Comparison of ENCODE assay signal across 8 cellular contexts in the genomic region with DNA sequence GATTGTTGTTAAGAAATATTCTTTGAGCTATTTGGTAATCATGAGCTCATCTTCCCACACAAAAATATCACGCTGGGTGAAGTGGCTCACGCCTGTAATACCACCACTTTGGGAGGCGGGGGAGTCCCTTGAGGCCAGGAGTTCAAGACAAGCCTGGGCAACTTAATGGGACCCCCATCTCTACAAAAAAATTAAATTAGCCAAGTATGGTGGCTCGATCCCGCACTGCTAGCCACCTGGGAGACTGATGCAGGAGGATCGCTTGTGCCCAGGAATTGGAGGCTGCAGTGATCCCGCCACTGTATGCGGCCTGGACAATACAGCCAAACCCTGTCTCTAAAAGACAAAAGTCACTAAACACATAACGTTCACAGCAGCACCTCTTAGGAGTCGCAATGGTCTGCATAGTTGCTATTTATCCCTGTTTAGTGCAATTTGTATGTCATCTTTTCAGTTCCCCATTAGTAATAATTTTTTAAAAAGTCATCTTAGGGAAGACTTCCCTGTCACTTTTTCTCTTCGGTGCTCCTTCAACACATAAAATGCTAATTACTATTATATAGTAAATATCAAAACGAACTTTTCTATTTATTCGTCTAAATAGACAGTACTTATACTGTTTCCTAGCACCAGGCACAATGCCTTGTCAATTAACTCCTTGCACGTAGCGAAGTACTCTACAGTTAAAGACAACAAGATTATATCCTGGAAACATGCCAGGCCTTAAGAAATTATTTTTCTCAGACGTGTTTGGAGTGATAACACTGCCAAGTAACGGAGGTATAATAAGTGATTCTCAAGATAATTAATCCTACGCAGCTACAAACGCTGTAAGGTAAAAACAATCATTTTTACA. TPM values are rescaled to one million over a fixed set of nuclear protein-coding genes. Genes with fewer than 3 reads are reported as not detected.
DNase-seq lines count a peak whose midpoint lies in the region; ATAC-seq lines count a peak whose summit lies in the region.

No MANE protein-coding gene starts in this region.

- no peaks in the 10 kb centered on the region for H3K36me3 ChIP-seq in ectodermal cell (ENCODE audit: control insufficient read depth, insufficient read depth, low read length)

- H3K4me3 Mint-ChIP-seq in activated CD4-positive, alpha-beta T cell treated with anti-CD3 and anti-CD28 coated beads for 36 hours = peak overlapping the region; percentile 97
- peak overlapping the region; percentile 76 to 100 (median 99) for H3K4me3 Mint-ChIP-seq in naive thymus-derived CD8-positive, alpha-beta T cell

- H3K4me3 ChIP-seq in ectodermal cell (ENCODE audit: insufficient read depth, low read depth, low read length) = peak overlapping the region; percentile 74

- peak; percentile 37 for DNase-seq in activated CD4-positive, alpha-beta T cell treated with anti-CD3 and anti-CD28 coated beads for 36 hours
- DNase-seq in activated CD4-positive, alpha-beta T cell treated with anti-CD3 and anti-CD28 coated beads, Interleukin-2, amount 50 U/mL, for 1 hour = no peak
- peak; percentile 20 for DNase-seq in RPMI8226
- no peak for DNase-seq in naive thymus-derived CD8-positive, alpha-beta T cell
- DNase-seq in NCI-H187 treated with DMSO at 0.1 percent for 48 hours (lab: John Stamatoyannopoulos, UW) = no peak

- H3K4me1 ChIP-seq in ectodermal cell (ENCODE audit: control insufficient read depth, insufficient read depth, low read length) = peaks cover 20% of the 10 kb centered on the region

- POLR2A ChIA-PET in activated CD4-positive, alpha-beta T cell treated with anti-CD3 and anti-CD28 coated beads for 36 hours (lab: Charles Lee) = interaction anchor here (0.6 to 0.7 kb wide), 3 partner anchors 251 to 731 kb away, joined by 3 to 5 read pairs (median 3); partner anchors contain the start of gene PHF5A
- POLR2A ChIA-PET in naive thymus-derived CD8-positive, alpha-beta T cell (lab: Charles Lee) = interaction anchor here (1.1 to 3.9 kb wide), 6 partner anchors 12 to 613 kb away, joined by 3 to 22 read pairs (median 11); partner anchors contain the start of genes ACO2, PHF5A, RBX1 and SLC25A17

- no peaks in the 10 kb centered on the region for H3K27me3 ChIP-seq in ectodermal cell (ENCODE audit: control insufficient read depth, insufficient read depth, low read length, poor library complexity, severe bottlenecking)

- H3K27ac ChIP-seq in ectodermal cell (ENCODE audit: insufficient read depth, low read depth, low read length, poor library complexity, severe bottlenecking) = no peak overlapping the region

- CTCF ChIA-PET in activated CD4-positive, alpha-beta T cell treated with anti-CD3 and anti-CD28 coated beads for 36 hours (lab: Charles Lee) = interaction anchor here (0.7 to 2.2 kb wide), 6 partner anchors 12 to 172 kb away, joined by 3 to 11 read pairs (median 3); no protein-coding TSS in a partner anchor

- peaks cover 28% of the 10 kb centered on the region for H3K36me3 Mint-ChIP-seq in activated CD4-positive, alpha-beta T cell treated with anti-CD3 and anti-CD28 coated beads for 36 hours (ENCODE audit: low read depth)
- H3K36me3 Mint-ChIP-seq in naive thymus-derived CD8-positive, alpha-beta T cell = peaks cover 2 to 29% (median 4%) of the 10 kb centered on the region in 3 donors

- H3K27ac Mint-ChIP-seq in activated CD4-positive, alpha-beta T cell treated with anti-CD3 and anti-CD28 coated beads for 36 hours = peak overlapping the region; percentile 79
- H3K27ac Mint-ChIP-seq in naive thymus-derived CD8-positive, alpha-beta T cell = peak overlapping the region; percentile 68 to 100 (median 100)

- no peaks in the 10 kb centered on the region for H3K9me3 ChIP-seq in ectodermal cell (ENCODE audit: control insufficient read depth, low read length)

- H3K4me1 Mint-ChIP-seq in activated CD4-positive, alpha-beta T cell treated with anti-CD3 and anti-CD28 coated beads for 36 hours = peaks cover 59% of the 10 kb centered on the region
- H3K4me1 Mint-ChIP-seq in naive thymus-derived CD8-positive, alpha-beta T cell = peaks cover 11 to 73% (median 66%) of the 10 kb centered on the region in 4 donors

- 60 to 67% methylated on average over 15 to 16 of the region's 19 CpGs for WGBS in ectodermal cell, 2 experiments

- H3K27me3 Mint-ChIP-seq in activated CD4-positive, alpha-beta T cell treated with anti-CD3 and anti-CD28 coated beads for 36 hours = no peaks in the 10 kb centered on the region
- no peaks in the 10 kb centered on the region for H3K27me3 Mint-ChIP-seq in naive thymus-derived CD8-positive, alpha-beta T cell

- no peaks in the 10 kb centered on the region for H3K9me3 Mint-ChIP-seq in activated CD4-positive, alpha-beta T cell treated with anti-CD3 and anti-CD28 coated beads for 36 hours (ENCODE audit: low read depth)
- H3K9me3 Mint-ChIP-seq in naive thymus-derived CD8-positive, alpha-beta T cell = no peaks in the 10 kb centered on the region

- no peak for ATAC-seq in activated CD4-positive, alpha-beta T cell treated with anti-CD3 and anti-CD28 coated beads for 36 hours
- no peak for ATAC-seq in naive thymus-derived CD8-positive, alpha-beta T cell
- ATAC-seq in GM18907 (IDR thresholded peaks at IDR 0.05; ENCODE audit: unreplicated experiment) = no peak
- ATAC-seq in HG02759 (IDR thresholded peaks at IDR 0.05; ENCODE audit: unreplicated experiment) = no peak

- intact Hi-C loops in activated CD4-positive, alpha-beta T cell treated with anti-CD3 and anti-CD28 coated beads for 36 hours (cut with DNase I, micrococcal nuclease) = loop anchor here in 1 of 2 experiments (5.0 kb wide), 4 partner anchors 42 to 612 kb away; partner anchors contain the start of genes ACO2, EP300, PHF5A and TOB2

RNA-seq across cellular contexts. Expression of gene ST13, which starts 1.1 kb away (rescaled TPM):
- 100 to 1,000 TPM; 260 to 297 TPM for total RNA-seq in activated CD4-positive, alpha-beta T cell treated with anti-CD3 and anti-CD28 coated beads for 36 hours
- polyA plus RNA-seq in ectodermal cell (2013, experiment 1 of 4) = 314 TPM
- 301 TPM for polyA plus RNA-seq in ectodermal cell (2013, experiment 2 of 4)
- polyA plus RNA-seq in ectodermal cell (2013, experiment 3 of 4) = 228 TPM
- 281 TPM for polyA plus RNA-seq in ectodermal cell (2013, experiment 4 of 4)
- total RNA-seq in naive thymus-derived CD8-positive, alpha-beta T cell = 100 to 1,000 TPM; 221 to 224 TPM
- polyA plus RNA-seq in naive thymus-derived CD8-positive, alpha-beta T cell = 100 to 1,000 TPM; 244 to 283 (median 260) TPM

RNA-seq across cellular contexts. Expression of gene XPNPEP3, which starts 1.6 kb away (rescaled TPM):
- 10 to 100 TPM; 21.5 to 25.8 TPM for total RNA-seq in activated CD4-positive, alpha-beta T cell treated with anti-CD3 and anti-CD28 coated beads for 36 hours
- polyA plus RNA-seq in ectodermal cell (2013, experiment 1 of 4) = 26.6 TPM
- 26.9 TPM for polyA plus RNA-seq in ectodermal cell (2013, experiment 2 of 4)
- 17.8 TPM for polyA plus RNA-seq in ectodermal cell (2013, experiment 3 of 4)
- 22.4 TPM for polyA plus RNA-seq in ectodermal cell (2013, experiment 4 of 4)
- total RNA-seq in naive thymus-derived CD8-positive, alpha-beta T cell = 10 to 100 TPM; 18.8 to 19.4 TPM
- polyA plus RNA-seq in naive thymus-derived CD8-positive, alpha-beta T cell = 10 to 100 TPM in 1 of 3 donors, 1 to 10 TPM in 2; 5.9 to 11.5 (median 7.1) TPM

RNA-seq across cellular contexts. Expression of gene DNAJB7, which starts 6.6 kb away (rescaled TPM):
- total RNA-seq in activated CD4-positive, alpha-beta T cell treated with anti-CD3 and anti-CD28 coated beads for 36 hours = not detected
- not detected for polyA plus RNA-seq in ectodermal cell (2013, experiment 1 of 4)
- polyA plus RNA-seq in ectodermal cell (2013, experiment 2 of 4) = not detected
- polyA plus RNA-seq in ectodermal cell (2013, experiment 3 of 4) = not detected
- polyA plus RNA-seq in ectodermal cell (2013, experiment 4 of 4) = not detected
- not detected for total RNA-seq in naive thymus-derived CD8-positive, alpha-beta T cell
- under 1 TPM; 0.16 to 0.37 (median 0.32) TPM for polyA plus RNA-seq in naive thymus-derived CD8-positive, alpha-beta T cell

RNA-seq across cellular contexts. Expression of gene SLC25A17, which starts 36.2 kb away (rescaled TPM):
- 10 to 100 TPM; 23.3 to 29.7 TPM for total RNA-seq in activated CD4-positive, alpha-beta T cell treated with anti-CD3 and anti-CD28 coated beads for 36 hours
- polyA plus RNA-seq in ectodermal cell (2013, experiment 1 of 4) = 28.4 TPM
- 29.7 TPM for polyA plus RNA-seq in ectodermal cell (2013, experiment 2 of 4)
- polyA plus RNA-seq in ectodermal cell (2013, experiment 3 of 4) = 16.3 TPM
- polyA plus RNA-seq in ectodermal cell (2013, experiment 4 of 4) = 22.9 TPM
- total RNA-seq in naive thymus-derived CD8-positive, alpha-beta T cell = 10 to 100 TPM; 13.6 to 16.3 TPM
- 10 to 100 TPM; 17.3 to 19.0 (median 17.5) TPM for polyA plus RNA-seq in naive thymus-derived CD8-positive, alpha-beta T cell

Comparison
In these comparisons a context has a peak if more than half of its experiments do, and no peak if none do; other contexts are left out.
1. DNase-seq: peak in activated CD4-positive, alpha-beta T cell treated with anti-CD3 and anti-CD28 coated beads for 36 hours (single experiment) and RPMI8226 (single experiment); none in activated CD4-positive, alpha-beta T cell treated with anti-CD3 and anti-CD28 coated beads, Interleukin-2, amount 50 U/mL, for 1 hour (single experiment), naive thymus-derived CD8-positive, alpha-beta T cell (0 of 10) and NCI-H187 treated with DMSO at 0.1 percent for 48 hours (single experiment).